19 cellular contexts compared by ENCODE assay signal in genomic region chr16:51374346-51374745, GRCh38.
A peak's percentile ranks its signal among the peaks of the same experiment; 100 is the strongest.
DNase-seq lines count a peak whose midpoint lies in the region; ATAC-seq lines count a peak whose summit lies in the region.
"Had no signal": no experiment of that assay in that cellular context is flagged by ENCODE, and none has a peak within 500 bp of the region (broad histone marks: within the 10 kb centered on the region; RNA-seq: fewer than 3 reads in every experiment).

No MANE protein-coding gene starts in this region.

- peak; percentile 78 for DNase-seq in ACHN
- peak; percentile 79 for DNase-seq in HCEC 1CT
- DNase-seq in amniotic epithelial cell (ENCODE audit: low read depth): peak; percentile 82
- DNase-seq in fibroblast of the conjunctiva (ENCODE audit: low read depth): peak; percentile 60
- DNase-seq in natural killer cell treated with Interleukin-12 subunit alpha and Interleukin-12 subunit beta and Interleukin-15 and Interleukin-18, amount 100 ng/mL, for 72 hours (ENCODE audit: low spot score): no peak
- DNase-seq in NCI-H510A (lab: John Stamatoyannopoulos, UW): no peak
- DNase-seq in NCI-H524 (lab: John Stamatoyannopoulos, UW): no peak
- DNase-seq: activated naive CD8-positive, alpha-beta T cell treated with anti-CD3 and anti-CD28 coated beads, Interleukin-2, amount 10 ng/mL, durations not matched to agents 7 days and 5 days; activated T-cell treated with anti-CD3 and anti-CD28 coated beads, Interleukin-2, amount 50 U/mL, for 24 hours; esophagus squamous epithelium; H7; mesendoderm; T-cell; uterus had no signal

- peaks cover 9% of the 10 kb centered on the region for H3K9me3 Mint-ChIP-seq in natural killer cell treated with Interleukin-12 subunit alpha and Interleukin-12 subunit beta and Interleukin-15 and Interleukin-18, amount 100 ng/mL, for 72 hours
- H3K9me3 Mint-ChIP-seq: activated naive CD8-positive, alpha-beta T cell treated with anti-CD3 and anti-CD28 coated beads, Interleukin-2, amount 10 ng/mL, durations not matched to agents 7 days and 5 days; dendritic cell treated with granulocyte-macrophage colony-stimulating factor and Interleukin-4, amounts not matched to agents 40 ng/mL and 50 ng/mL, for 4 days had no signal

- H3K4me3 Mint-ChIP-seq in natural killer cell treated with Interleukin-12 subunit alpha and Interleukin-12 subunit beta and Interleukin-15 and Interleukin-18, amount 100 ng/mL, for 72 hours: no peak overlapping the region
- H3K4me3 Mint-ChIP-seq: activated naive CD8-positive, alpha-beta T cell treated with anti-CD3 and anti-CD28 coated beads, Interleukin-2, amount 10 ng/mL, durations not matched to agents 7 days and 5 days; activated T-cell treated with anti-CD3 and anti-CD28 coated beads, Interleukin-2, amount 50 U/mL, for 24 hours; dendritic cell treated with granulocyte-macrophage colony-stimulating factor and Interleukin-4, amounts not matched to agents 40 ng/mL and 50 ng/mL, for 4 days; stimulated activated naive CD8-positive, alpha-beta T cell treated with anti-CD3 and anti-CD28 coated beads, Interleukin-15, Interleukin-2, amounts not matched to agents 100 ng/mL and 50 ng/mL, for 24 hours; T-cell had no signal

- no peak overlapping the region for H3K27ac Mint-ChIP-seq in natural killer cell treated with Interleukin-12 subunit alpha and Interleukin-12 subunit beta and Interleukin-15 and Interleukin-18, amount 100 ng/mL, for 72 hours
- H3K27ac Mint-ChIP-seq: activated naive CD8-positive, alpha-beta T cell treated with anti-CD3 and anti-CD28 coated beads, Interleukin-2, amount 10 ng/mL, durations not matched to agents 7 days and 5 days; activated T-cell treated with anti-CD3 and anti-CD28 coated beads, Interleukin-2, amount 50 U/mL, for 24 hours; dendritic cell treated with granulocyte-macrophage colony-stimulating factor and Interleukin-4, amounts not matched to agents 40 ng/mL and 50 ng/mL, for 4 days; stimulated activated naive CD8-positive, alpha-beta T cell treated with anti-CD3 and anti-CD28 coated beads, Interleukin-15, Interleukin-2, amounts not matched to agents 100 ng/mL and 50 ng/mL, for 24 hours; T-cell had no signal

- in situ Hi-C loops in ACHN (cut with HindIII; ENCODE audit: low pct_ligation_motif_present, low pct_unique_long_range_greater_than_20kb, low sequenced_read_pairs): no loop called here

- H3K4me1 Mint-ChIP-seq in natural killer cell treated with Interleukin-12 subunit alpha and Interleukin-12 subunit beta and Interleukin-15 and Interleukin-18, amount 100 ng/mL, for 72 hours (ENCODE audit: low read depth in 2 of 2): no peaks in the 10 kb centered on the region
- H3K4me1 Mint-ChIP-seq: activated naive CD8-positive, alpha-beta T cell treated with anti-CD3 and anti-CD28 coated beads, Interleukin-2, amount 10 ng/mL, durations not matched to agents 7 days and 5 days; T-cell had no signal

- no peak for ATAC-seq in natural killer cell treated with Interleukin-12 subunit alpha and Interleukin-12 subunit beta and Interleukin-15 and Interleukin-18, amount 100 ng/mL, for 72 hours
- ATAC-seq in GM21737 (IDR thresholded peaks at IDR 0.05; ENCODE audit: unreplicated experiment): no peak
- ATAC-seq: A549; activated CD4-positive, CD25-positive, alpha-beta regulatory T cell treated with anti-CD3 and anti-CD28 coated beads, Interleukin-2, amount 50 U/mL, for 24 hours; T-cell had no signal

- no peaks in the 10 kb centered on the region for H3K36me3 Mint-ChIP-seq in natural killer cell treated with Interleukin-12 subunit alpha and Interleukin-12 subunit beta and Interleukin-15 and Interleukin-18, amount 100 ng/mL, for 72 hours
- H3K36me3 Mint-ChIP-seq: activated naive CD8-positive, alpha-beta T cell treated with anti-CD3 and anti-CD28 coated beads, Interleukin-2, amount 10 ng/mL, durations not matched to agents 7 days and 5 days; T-cell had no signal

- H3K27me3 Mint-ChIP-seq in natural killer cell treated with Interleukin-12 subunit alpha and Interleukin-12 subunit beta and Interleukin-15 and Interleukin-18, amount 100 ng/mL, for 72 hours: no peaks in the 10 kb centered on the region
- H3K27me3 Mint-ChIP-seq: activated naive CD8-positive, alpha-beta T cell treated with anti-CD3 and anti-CD28 coated beads, Interleukin-2, amount 10 ng/mL, durations not matched to agents 7 days and 5 days; activated T-cell treated with anti-CD3 and anti-CD28 coated beads, Interleukin-2, amount 50 U/mL, for 24 hours; dendritic cell treated with granulocyte-macrophage colony-stimulating factor and Interleukin-4, amounts not matched to agents 40 ng/mL and 50 ng/mL, for 4 days; stimulated activated naive CD8-positive, alpha-beta T cell treated with anti-CD3 and anti-CD28 coated beads, Interleukin-15, Interleukin-2, amounts not matched to agents 100 ng/mL and 50 ng/mL, for 24 hours; T-cell had no signal

Comparison
In these comparisons a context has a peak if more than half of its experiments do, and no peak if none do; other contexts are left out.
1. DNase-seq: peak in ACHN (single experiment), HCEC 1CT (single experiment), amniotic epithelial cell (single experiment) and fibroblast of the conjunctiva (single experiment); none in natural killer cell treated with Interleukin-12 subunit alpha and Interleukin-12 subunit beta and Interleukin-15 and Interleukin-18, amount 100 ng/mL, for 72 hours (single experiment), NCI-H510A (single experiment) and NCI-H524 (0 of 2).